14 cellular contexts compared by ENCODE assay signal in the genomic region with DNA sequence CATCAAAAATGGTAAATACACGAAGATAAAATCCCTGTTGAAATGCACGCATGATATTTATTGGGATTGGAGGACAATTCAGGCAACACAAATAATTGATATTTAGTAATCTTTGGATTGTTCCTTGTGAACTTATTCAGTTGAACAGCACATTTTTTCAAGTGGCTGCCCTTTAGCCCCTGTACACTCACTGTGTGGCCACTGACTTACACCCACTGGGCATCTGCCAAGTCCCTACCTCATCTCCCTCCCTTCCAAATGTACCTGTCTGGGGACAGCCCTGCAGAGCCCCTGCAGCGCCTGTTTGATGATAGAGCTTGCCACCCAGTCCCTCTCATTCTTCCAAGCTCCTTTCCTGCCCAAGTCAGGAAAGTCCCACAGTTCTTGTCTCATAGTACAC.
DNase-seq lines count a peak whose midpoint lies in the region; ATAC-seq and TF ChIP-seq lines count a peak whose summit lies in the region.
"Had no signal": no experiment of that assay in that cellular context is flagged by ENCODE, and none has a peak within 500 bp of the region (broad histone marks: within the 10 kb centered on the region; RNA-seq: fewer than 3 reads in every experiment).

No MANE protein-coding gene starts in this region.

- DNase-seq in NCI-H69 (lab: John Stamatoyannopoulos, UW) (peak; percentile 56), erythroblast (lab: John Stamatoyannopoulos, UW) (peak; percentile 22 to 53), type B pancreatic cell (ENCODE audit: extremely low spot score, unreplicated experiment) (no peak), NCI-H82 treated with DMSO at 0.1 percent for 48 hours (lab: John Stamatoyannopoulos, UW; ENCODE audit: unreplicated experiment) (no peak), foreskin fibroblast (no peak)
- DNase-seq: BE2C; CD4-positive, alpha-beta memory T cell; COR-L47; GM23248; IMR-90 had no signal

- H3K27ac ChIP-seq in liver (ENCODE audit: low read depth in 1 of 2, low read length in 2 of 2), result no peak overlapping the region
- H3K27ac ChIP-seq: A549, C4-2B, GM23248 had no signal

- H3K27me3 ChIP-seq in liver (ENCODE audit: control insufficient read depth in 4 of 4, insufficient read depth in 4 of 4, low read length in 3 of 4), result no peaks in the 10 kb centered on the region

- no peaks in the 10 kb centered on the region for H3K36me3 Mint-ChIP-seq in type B pancreatic cell
- H3K36me3 Mint-ChIP-seq: CD4-positive, alpha-beta memory T cell had no signal

- H3K4me3 ChIP-seq in liver (ENCODE audit: low read depth in 1 of 3, low read length in 3 of 3) (no peak overlapping the region), foreskin fibroblast (ENCODE audit: low read depth in 1 of 2, low read length in 2 of 2) (no peak overlapping the region)
- H3K4me3 ChIP-seq: A549, GM23248 had no signal

- TF ChIP-seq RAD21 in liver (IDR thresholded peaks at IDR 0.05), result peak; percentile 9 to 20

- H3K4me1 Mint-ChIP-seq in type B pancreatic cell (ENCODE audit: unreplicated experiment), result peaks cover 20% of the 10 kb centered on the region

- 66% methylated on average over 3 of the region's 3 CpGs for WGBS in liver

- no peaks in the 10 kb centered on the region for H3K9me3 Mint-ChIP-seq in type B pancreatic cell

- no peak for TF ChIP-seq POLR2A in erythroblast (IDR thresholded peaks at IDR 0.05; ENCODE audit: low read length)

- no peak overlapping the region for H3K4me3 Mint-ChIP-seq in type B pancreatic cell
- H3K4me3 Mint-ChIP-seq: CD4-positive, alpha-beta memory T cell had no signal

- peaks cover 0 to 4% (median 0%) of the 10 kb centered on the region in 4 donors for H3K4me1 ChIP-seq in liver (ENCODE audit: control insufficient read depth in 4 of 4, insufficient read depth in 4 of 4, low read length in 3 of 4)
- H3K4me1 ChIP-seq: A549, BE2C had no signal

- H3K27me3 Mint-ChIP-seq in type B pancreatic cell, result no peaks in the 10 kb centered on the region

- H3K36me3 ChIP-seq in liver (ENCODE audit: control insufficient read depth in 4 of 4, insufficient read depth in 3 of 4, low read depth in 1 of 4, low read length in 3 of 4), result no peaks in the 10 kb centered on the region
- H3K36me3 ChIP-seq: BE2C had no signal

- peak overlapping the region; percentile 34 for H3K27ac Mint-ChIP-seq in type B pancreatic cell
- H3K27ac Mint-ChIP-seq: CD4-positive, alpha-beta memory T cell had no signal

- H3K9ac ChIP-seq in liver (ENCODE audit: low read depth in 1 of 2, low read length in 2 of 2), result no peak overlapping the region
- H3K9ac ChIP-seq: GM23248 had no signal

- no peak for ATAC-seq in activated CD4-positive, CD25-positive, alpha-beta regulatory T cell treated with anti-CD3 and anti-CD28 coated beads, Interleukin-2, amount 50 U/mL, for 24 hours
- ATAC-seq: A549 had no signal

- no peaks in the 10 kb centered on the region for H3K9me3 ChIP-seq in liver (ENCODE audit: control insufficient read depth in 4 of 4, low read length in 3 of 4)
- H3K9me3 ChIP-seq: A549, BE2C had no signal

- TF ChIP-seq CTCF in liver (IDR thresholded peaks at IDR 0.05; ENCODE audit: low read depth, low read length, missing input control) (no peak), type B pancreatic cell (conservative IDR thresholded peaks at IDR 0.05) (no peak), foreskin fibroblast (IDR thresholded peaks at IDR 0.05; ENCODE audit: low read depth, low read length) (no peak)

TF ChIP-seq in liver, 16 proteins besides CTCF, POLR2A, EP300 and RAD21:
- TF ChIP-seq, protein P1, sequence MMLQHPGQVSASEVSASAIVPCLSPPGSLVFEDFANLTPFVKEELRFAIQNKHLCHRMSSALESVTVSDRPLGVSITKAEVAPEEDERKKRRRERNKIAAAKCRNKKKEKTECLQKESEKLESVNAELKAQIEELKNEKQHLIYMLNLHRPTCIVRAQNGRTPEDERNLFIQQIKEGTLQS (IDR thresholded peaks at IDR 0.05), result no peak
- TF ChIP-seq, protein P2, sequence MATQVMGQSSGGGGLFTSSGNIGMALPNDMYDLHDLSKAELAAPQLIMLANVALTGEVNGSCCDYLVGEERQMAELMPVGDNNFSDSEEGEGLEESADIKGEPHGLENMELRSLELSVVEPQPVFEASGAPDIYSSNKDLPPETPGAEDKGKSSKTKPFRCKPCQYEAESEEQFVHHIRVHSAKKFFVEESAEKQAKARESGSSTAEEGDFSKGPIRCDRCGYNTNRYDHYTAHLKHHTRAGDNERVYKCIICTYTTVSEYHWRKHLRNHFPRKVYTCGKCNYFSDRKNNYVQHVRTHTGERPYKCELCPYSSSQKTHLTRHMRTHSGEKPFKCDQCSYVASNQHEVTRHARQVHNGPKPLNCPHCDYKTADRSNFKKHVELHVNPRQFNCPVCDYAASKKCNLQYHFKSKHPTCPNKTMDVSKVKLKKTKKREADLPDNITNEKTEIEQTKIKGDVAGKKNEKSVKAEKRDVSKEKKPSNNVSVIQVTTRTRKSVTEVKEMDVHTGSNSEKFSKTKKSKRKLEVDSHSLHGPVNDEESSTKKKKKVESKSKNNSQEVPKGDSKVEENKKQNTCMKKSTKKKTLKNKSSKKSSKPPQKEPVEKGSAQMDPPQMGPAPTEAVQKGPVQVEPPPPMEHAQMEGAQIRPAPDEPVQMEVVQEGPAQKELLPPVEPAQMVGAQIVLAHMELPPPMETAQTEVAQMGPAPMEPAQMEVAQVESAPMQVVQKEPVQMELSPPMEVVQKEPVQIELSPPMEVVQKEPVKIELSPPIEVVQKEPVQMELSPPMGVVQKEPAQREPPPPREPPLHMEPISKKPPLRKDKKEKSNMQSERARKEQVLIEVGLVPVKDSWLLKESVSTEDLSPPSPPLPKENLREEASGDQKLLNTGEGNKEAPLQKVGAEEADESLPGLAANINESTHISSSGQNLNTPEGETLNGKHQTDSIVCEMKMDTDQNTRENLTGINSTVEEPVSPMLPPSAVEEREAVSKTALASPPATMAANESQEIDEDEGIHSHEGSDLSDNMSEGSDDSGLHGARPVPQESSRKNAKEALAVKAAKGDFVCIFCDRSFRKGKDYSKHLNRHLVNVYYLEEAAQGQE (IDR thresholded peaks at IDR 0.05), result no peak
- TF ChIP-seq GABPA (IDR thresholded peaks at IDR 0.05 in 1 of 2, conservative IDR thresholded peaks at IDR 0.05 in 1 of 2), result no peak
- TF ChIP-seq HNF4A (conservative IDR thresholded peaks at IDR 0.05), result peak; percentile 61 to 73
- TF ChIP-seq, protein P3, sequence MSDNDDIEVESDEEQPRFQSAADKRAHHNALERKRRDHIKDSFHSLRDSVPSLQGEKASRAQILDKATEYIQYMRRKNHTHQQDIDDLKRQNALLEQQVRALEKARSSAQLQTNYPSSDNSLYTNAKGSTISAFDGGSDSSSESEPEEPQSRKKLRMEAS (IDR thresholded peaks at IDR 0.05), result no peak
- TF ChIP-seq EGR1 (IDR thresholded peaks at IDR 0.05; ENCODE audit: low read depth in 2 of 2), result no peak
- peak; percentile 10 for TF ChIP-seq HNF4G (IDR thresholded peaks at IDR 0.05)
- TF ChIP-seq NR2F2 (IDR thresholded peaks at IDR 0.05), result no peak
- peak; percentile 45 to 57 for TF ChIP-seq RXRA (IDR thresholded peaks at IDR 0.05)
- TF ChIP-seq TAF1 (conservative IDR thresholded peaks at IDR 0.05), result no peak
- TF ChIP-seq YY1 (IDR thresholded peaks at IDR 0.05), result no peak
- no peak for TF ChIP-seq FOXA1 (IDR thresholded peaks at IDR 0.05)

Comparison
In these comparisons a context has a peak if more than half of its experiments do, and no peak if none do; other contexts are left out.
1. DNase-seq: peak in NCI-H69 (single experiment) and erythroblast (2 of 2); none in type B pancreatic cell (single experiment), NCI-H82 treated with DMSO at 0.1 percent for 48 hours (single experiment) and foreskin fibroblast (0 of 2).